Comparison of ENCODE assay signal across 8 cellular contexts in the genomic region with DNA sequence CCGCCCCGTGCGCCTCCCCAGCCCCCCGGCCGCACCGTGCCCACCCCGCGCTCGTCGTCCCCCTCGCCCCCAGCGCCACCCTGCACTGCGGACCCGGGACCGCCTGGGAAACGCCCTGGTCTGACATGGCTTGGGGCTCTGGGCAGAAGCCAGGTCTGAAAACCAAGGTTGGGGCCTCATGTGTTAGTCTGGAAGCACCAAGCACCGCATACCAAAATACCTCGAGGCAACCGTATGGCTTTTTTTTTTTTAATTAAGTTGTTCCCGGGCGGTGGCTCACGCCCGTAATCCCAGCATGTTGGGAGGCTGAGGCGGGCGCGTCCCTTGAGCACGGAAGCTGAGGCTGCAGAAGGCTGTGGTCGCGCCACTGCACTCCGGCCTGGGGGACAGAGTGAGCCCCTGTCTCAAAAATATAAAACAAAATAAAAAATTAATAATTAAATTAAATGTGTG.
DNase-seq lines count a peak whose midpoint lies in the region; ATAC-seq and TF ChIP-seq lines count a peak whose summit lies in the region.

No MANE protein-coding gene starts in this region.

- peak overlapping the region; percentile 74 to 76 for H3K9ac ChIP-seq in duodenal mucosa (ENCODE audit: low read depth in 1 of 2, low read length in 2 of 2)

- peak; percentile 20 for DNase-seq in stimulated activated CD4-positive, alpha-beta T cell treated with anti-CD3 and anti-CD28 coated beads, Interleukin-1b, Interleukin-23, amount 100 ng/mL, for 48 hours
- DNase-seq in stimulated activated CD4-positive, alpha-beta T cell treated with anti-CD3 and anti-CD28 coated beads, Interleukin-4, amount 100 ng/mL, for 24 hours = no peak
- no peak for DNase-seq in OCI-LY7 (ENCODE audit: low spot score)
- DNase-seq in mucosa of descending colon = peak in 2 of 3 donors; percentile 77 to 78
- no peak for DNase-seq in inferior parietal cortex (ENCODE audit: extremely low spot score)
- DNase-seq in posterior cingulate gyrus = no peak

- H3K36me3 ChIP-seq in OCI-LY7 (ENCODE audit: insufficient read depth, low read length) (no peaks in the 10 kb centered on the region), duodenal mucosa (ENCODE audit: control insufficient read depth in 1 of 2, insufficient read depth in 2 of 2, low read length in 2 of 2) (no peaks in the 10 kb centered on the region), mucosa of descending colon (ENCODE audit: low read depth) (no peaks in the 10 kb centered on the region)

- no peaks in the 10 kb centered on the region for H3K27me3 ChIP-seq in duodenal mucosa (ENCODE audit: control insufficient read depth in 1 of 2, insufficient read depth in 2 of 2, low read length in 2 of 2)

- no peaks in the 10 kb centered on the region for H3K9me2 ChIP-seq in OCI-LY7 (ENCODE audit: insufficient read depth, low read length)

- H3K4me1 ChIP-seq in OCI-LY7 (ENCODE audit: insufficient read depth, low read length, poor library complexity, severe bottlenecking) (peaks cover 54% of the 10 kb centered on the region), duodenal mucosa (ENCODE audit: control insufficient read depth in 1 of 2, insufficient read depth in 2 of 2, low read length in 2 of 2) (peaks cover 14 to 16% of the 10 kb centered on the region in 2 donors), mucosa of descending colon (ENCODE audit: low read depth) (peaks cover 19% of the 10 kb centered on the region)

- POLR2A ChIA-PET in OCI-LY7 (lab: Charles Lee) = interaction anchor here (0.6 to 8.0 kb wide), 15 partner anchors 9 to 804 kb away, joined by 3 to 154 read pairs (median 11); a partner anchor contains a TSS

- peak; percentile 24 for ATAC-seq in HG02943 (IDR thresholded peaks at IDR 0.05; ENCODE audit: low read depth, unreplicated experiment)
- peak; percentile 5 for ATAC-seq in mucosa of descending colon

- peaks cover 26% of the 10 kb centered on the region; the same call in 1 of the 2 replicates for H3K79me2 ChIP-seq in OCI-LY7 (ENCODE audit: insufficient read depth, low read depth, low read length)

- no peaks in the 10 kb centered on the region for H4K20me1 ChIP-seq in OCI-LY7 (ENCODE audit: insufficient read depth, low read length)

- TF ChIP-seq CTCF in OCI-LY7 (conservative IDR thresholded peaks at IDR 0.05; ENCODE audit: low read length) (no peak), mucosa of descending colon (IDR thresholded peaks at IDR 0.05) (no peak)

- H3K27ac ChIP-seq in OCI-LY7 (ENCODE audit: low read depth, low read length, poor library complexity, severe bottlenecking) = peak overlapping the region; percentile 98
- peak overlapping the region; percentile 96 for H3K27ac ChIP-seq in duodenal mucosa (ENCODE audit: low read depth, low read length)

- CTCF ChIA-PET in OCI-LY7 (lab: Charles Lee; ENCODE audit: unreplicated experiment) = interaction anchor here (0.6 to 2.2 kb wide), 6 partner anchors 24 to 210 kb away, joined by 3 to 8 read pairs (median 6); no protein-coding TSS in a partner anchor

- peak overlapping the region; percentile 80 for H3K4me2 ChIP-seq in OCI-LY7 (ENCODE audit: low read length)

- H3K9me3 ChIP-seq in OCI-LY7 (ENCODE audit: low read length) (no peaks in the 10 kb centered on the region), duodenal mucosa (ENCODE audit: control insufficient read depth in 1 of 2, low read length in 2 of 2) (no peaks in the 10 kb centered on the region), mucosa of descending colon (no peaks in the 10 kb centered on the region)

- H2AFZ ChIP-seq in OCI-LY7 (ENCODE audit: low read length) = peak overlapping the region; percentile 40

- intact Hi-C loops in OCI-LY7 (cut with micrococcal nuclease; ENCODE audit: unreplicated experiment) (loop anchor here (1.0 kb wide), 4 partner anchors 24 to 110 kb away; a partner anchor contains a TSS), mucosa of descending colon (cut with DNase I, micrococcal nuclease) (loop anchor here in 1 of 2 donors (5.0 kb wide), 1 partner anchor 109 kb away; no protein-coding TSS in a partner anchor), posterior cingulate gyrus (cut with DNase I) (loop anchor here (1.0 kb wide), 3 partner anchors 74 to 109 kb away; no protein-coding TSS in a partner anchor)

- BruUV-seq in OCI-LY7 (replicated peaks; lab: Mats Ljungman, UMichigan) = no TSS peak

- H3K4me3 ChIP-seq in OCI-LY7 (ENCODE audit: low read depth, low read length, poor library complexity, severe bottlenecking) (peak overlapping the region; percentile 68), duodenal mucosa (ENCODE audit: low read depth in 1 of 2, low read length in 2 of 2) (peak overlapping the region; percentile 59 to 74), mucosa of descending colon (peak overlapping the region; percentile 17)

Comparison
In these comparisons a context has a peak if more than half of its experiments do, and no peak if none do; other contexts are left out.
1. DNase-seq: peak in stimulated activated CD4-positive, alpha-beta T cell treated with anti-CD3 and anti-CD28 coated beads, Interleukin-1b, Interleukin-23, amount 100 ng/mL, for 48 hours (single experiment) and mucosa of descending colon (2 of 3); none in stimulated activated CD4-positive, alpha-beta T cell treated with anti-CD3 and anti-CD28 coated beads, Interleukin-4, amount 100 ng/mL, for 24 hours (single experiment), OCI-LY7 (single experiment), inferior parietal cortex (single experiment) and posterior cingulate gyrus (0 of 10).
2. H3K4me3 ChIP-seq: peak in every context shown above with its lines; median percentile 68 in OCI-LY7; 66 in duodenal mucosa; 17 in mucosa of descending colon.